Comparison of ENCODE assay signal across 1 cellular context in genomic region chr2:25619187-25619586, GRCh38.
TF ChIP-seq lines count a peak whose summit lies in the region.

No MANE protein-coding gene starts in this region.

TF ChIP-seq in IMR-90, 13 proteins besides CTCF, POLR2A, EP300 and RAD21:
- TF ChIP-seq RFX5 (IDR thresholded peaks at IDR 0.05; ENCODE audit: low read depth, low read length): no peak
- TF ChIP-seq USF2 (IDR thresholded peaks at IDR 0.05; ENCODE audit: low read depth, low read length): no peak
- TF ChIP-seq MAFK (IDR thresholded peaks at IDR 0.05; ENCODE audit: low read depth, low read length): no peak
- no peak for TF ChIP-seq SMC3 (IDR thresholded peaks at IDR 0.05; ENCODE audit: low read depth, low read length)
- TF ChIP-seq CEBPB (IDR thresholded peaks at IDR 0.05; ENCODE audit: low read depth, low read length): peak; percentile 66
- no peak for TF ChIP-seq MAZ (IDR thresholded peaks at IDR 0.05; ENCODE audit: borderline replicate concordance, low read depth, low read length)
- TF ChIP-seq CHD1 (IDR thresholded peaks at IDR 0.05; ENCODE audit: low read depth, low read length): no peak
